Comparison of ENCODE assay signal across 11 cellular contexts in the genomic region with DNA sequence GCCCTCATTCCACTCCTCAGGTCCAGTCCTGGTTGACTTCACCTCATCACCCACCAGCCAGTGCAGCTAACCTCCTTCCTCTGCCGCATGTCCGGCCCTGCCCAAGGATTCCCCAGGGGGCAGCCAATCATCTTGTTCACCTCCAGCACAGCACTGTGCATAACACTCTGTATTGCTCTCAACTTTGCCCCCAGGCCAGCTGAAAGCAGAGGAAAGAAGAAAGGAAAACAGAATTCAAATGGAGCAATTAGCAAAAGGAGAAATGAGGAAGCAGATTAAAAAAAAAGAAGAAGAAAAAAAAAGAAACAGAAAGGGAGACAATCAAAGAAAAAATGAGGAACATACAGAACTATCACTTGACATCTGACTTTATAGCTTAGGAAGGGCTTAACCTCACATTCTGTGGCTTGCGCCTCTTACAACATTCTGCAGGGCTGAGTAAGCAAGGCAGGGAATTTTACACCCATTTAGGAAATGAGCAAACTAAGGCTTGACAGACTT. TPM values are rescaled to one million over a fixed set of nuclear protein-coding genes. Genes with fewer than 3 reads are reported as not detected.
DNase-seq lines count a peak whose midpoint lies in the region; ATAC-seq and TF ChIP-seq lines count a peak whose summit lies in the region.
"Had no signal": no experiment of that assay in that cellular context is flagged by ENCODE, and none has a peak within 500 bp of the region (broad histone marks: within the 10 kb centered on the region; RNA-seq: fewer than 3 reads in every experiment).

No MANE protein-coding gene starts in this region.

- TF ChIP-seq POLR2A in erythroblast (IDR thresholded peaks at IDR 0.05; ENCODE audit: low read length) = no peak

- H3K9me3 ChIP-seq in left lung = no peaks in the 10 kb centered on the region
- H3K9me3 ChIP-seq: suprapubic skin had no signal

- DNase-seq in AG20443 (ENCODE audit: low spot score) = peak; percentile 58
- DNase-seq in OCI-M1 (lab: John Stamatoyannopoulos, UW) = peak; percentile 43
- DNase-seq in left lung = peak in 1 of 2 donors; percentile 53
- DNase-seq in stimulated activated CD4-positive, alpha-beta T cell treated with anti-CD3 and anti-CD28 coated beads, Interleukin-4, amount 100 ng/mL, for 4 hours = no peak
- no peak for DNase-seq in erythroblast (lab: John Stamatoyannopoulos, UW)
- DNase-seq in RPMI8226 = no peak
- DNase-seq: activated gamma-delta T cell had no signal

- peaks cover 11 to 36% of the 10 kb centered on the region in 2 donors for H3K4me1 ChIP-seq in left lung

- ATAC-seq in GM19452 (IDR thresholded peaks at IDR 0.05; ENCODE audit: unreplicated experiment) (peak; percentile 73), left lung (peak; percentile 67), GM18870 (IDR thresholded peaks at IDR 0.05; ENCODE audit: unreplicated experiment) (no peak)

- peak overlapping the region in 1 of 2 donors; percentile 57 for H3K27ac ChIP-seq in left lung
- H3K27ac ChIP-seq: C4-2B, suprapubic skin had no signal

- TF ChIP-seq CTCF in left lung (IDR thresholded peaks at IDR 0.05) = no peak

- H3K27me3 ChIP-seq in left lung = peaks cover 0 to 7% of the 10 kb centered on the region in 2 donors
- H3K27me3 ChIP-seq: suprapubic skin had no signal

- peak overlapping the region in 1 of 2 donors; percentile 1 for H3K4me3 ChIP-seq in left lung
- H3K4me3 ChIP-seq: suprapubic skin had no signal

- no peaks in the 10 kb centered on the region for H3K36me3 ChIP-seq in left lung
- H3K36me3 ChIP-seq: suprapubic skin had no signal

- intact Hi-C loops in left lung (cut with DNase I) = no loop called here

RNA-seq across cellular contexts. Expression of a gene that starts 26.1 kb away (rescaled TPM):
- 10 to 100 TPM; 57.9 to 83.4 TPM for total RNA-seq in left lung

Comparison
In these comparisons a context has a peak if more than half of its experiments do, and no peak if none do; other contexts are left out.
1. DNase-seq: peak in AG20443 (single experiment) and OCI-M1 (single experiment); none in stimulated activated CD4-positive, alpha-beta T cell treated with anti-CD3 and anti-CD28 coated beads, Interleukin-4, amount 100 ng/mL, for 4 hours (0 of 2), erythroblast (0 of 2) and RPMI8226 (single experiment).